Comparison of ENCODE assay signal across 23 cellular contexts in genomic region chr9:72600671-72601070, GRCh38.
DNase-seq lines count a peak whose midpoint lies in the region; ATAC-seq, FAIRE-seq and TF ChIP-seq lines count a peak whose summit lies in the region.
"Had no signal": no experiment of that assay in that cellular context is flagged by ENCODE, and none has a peak within 500 bp of the region (broad histone marks: within the 10 kb centered on the region; RNA-seq: fewer than 3 reads in every experiment).

No MANE protein-coding gene starts in this region.

- TF ChIP-seq CTCF in cardiac fibroblast (IDR thresholded peaks at IDR 0.05; ENCODE audit: low read depth, low read length): no peak
- no peak for TF ChIP-seq CTCF in testis (IDR thresholded peaks at IDR 0.05)

- H3K27me3 ChIP-seq in testis: no peaks in the 10 kb centered on the region
- H3K27me3 ChIP-seq: BLaER1, MG63 had no signal

- TF ChIP-seq POLR2A in testis (IDR thresholded peaks at IDR 0.05): no peak

- H3K4me1 ChIP-seq in testis: peaks cover 32% of the 10 kb centered on the region
- H3K4me1 ChIP-seq: BLaER1, Caco-2 had no signal

- H3K36me3 Mint-ChIP-seq in activated T-helper 1 cell treated with anti-CD3 and anti-CD28 coated beads, Interleukin-12 subunit alpha, Interleukin-12 subunit beta, Interleukin-2, Interleukin-4 antibody, amounts not matched to agents 30 ng/mL and 10 ng/mL and 1 ng/mL, durations not matched to agents 14 hours and 24 hours and 36 hours (ENCODE audit: low read depth): no peaks in the 10 kb centered on the region

- H3K27ac ChIP-seq in testis: peak overlapping the region; percentile 50 to 59
- H3K27ac ChIP-seq: BLaER1, GM23248, SK-N-MC had no signal

- H3K27ac Mint-ChIP-seq in activated T-helper 1 cell treated with anti-CD3 and anti-CD28 coated beads, Interleukin-12 subunit alpha, Interleukin-12 subunit beta, Interleukin-2, Interleukin-4 antibody, amounts not matched to agents 30 ng/mL and 10 ng/mL and 1 ng/mL, durations not matched to agents 14 hours and 24 hours and 36 hours: no peak overlapping the region
- H3K27ac Mint-ChIP-seq: CD4-positive, alpha-beta T cell had no signal

- peak; percentile 37 for FAIRE-seq in frontal cortex (lab: Jason Lieb, UNC)
- FAIRE-seq: G401.6 had no signal

- H3K4me3 ChIP-seq in cardiac fibroblast (replicated peaks in 1 of 2; ENCODE audit: low read depth in 2 of 2, low read length in 2 of 2) (no peak overlapping the region), testis (no peak overlapping the region)
- H3K4me3 ChIP-seq: BLaER1, GM23248, MG63, SK-N-MC had no signal

- H3K9me3 ChIP-seq in testis: no peaks in the 10 kb centered on the region
- H3K9me3 ChIP-seq: BLaER1, Caco-2, MG63 had no signal

- peaks cover 2% of the 10 kb centered on the region for H3K27me3 Mint-ChIP-seq in activated T-helper 1 cell treated with anti-CD3 and anti-CD28 coated beads, Interleukin-12 subunit alpha, Interleukin-12 subunit beta, Interleukin-2, Interleukin-4 antibody, amounts not matched to agents 30 ng/mL and 10 ng/mL and 1 ng/mL, durations not matched to agents 14 hours and 24 hours and 36 hours (ENCODE audit: insufficient read depth)
- H3K27me3 Mint-ChIP-seq: CD4-positive, alpha-beta T cell had no signal

- peaks cover 10% of the 10 kb centered on the region for H3K4me1 Mint-ChIP-seq in activated T-helper 1 cell treated with anti-CD3 and anti-CD28 coated beads, Interleukin-12 subunit alpha, Interleukin-12 subunit beta, Interleukin-2, Interleukin-4 antibody, amounts not matched to agents 30 ng/mL and 10 ng/mL and 1 ng/mL, durations not matched to agents 14 hours and 24 hours and 36 hours (ENCODE audit: low read depth)

- H3K9me3 Mint-ChIP-seq in activated T-helper 1 cell treated with anti-CD3 and anti-CD28 coated beads, Interleukin-12 subunit alpha, Interleukin-12 subunit beta, Interleukin-2, Interleukin-4 antibody, amounts not matched to agents 30 ng/mL and 10 ng/mL and 1 ng/mL, durations not matched to agents 14 hours and 24 hours and 36 hours: no peaks in the 10 kb centered on the region
- H3K9me3 Mint-ChIP-seq: CD4-positive, alpha-beta T cell had no signal

- 71 to 76% methylated on average over 3 of the region's 3 CpGs for WGBS in testis, 2 donors

- intact Hi-C loops in testis (cut with DNase I; ENCODE audit: low total_unique reads): no loop called here
- intact Hi-C loops in activated T-helper 1 cell treated with anti-CD3 and anti-CD28 coated beads, Interleukin-12 subunit alpha, Interleukin-12 subunit beta, Interleukin-2, Interleukin-4 antibody, amounts not matched to agents 30 ng/mL and 10 ng/mL and 1 ng/mL, durations not matched to agents 14 hours and 24 hours and 36 hours (cut with micrococcal nuclease): no loop called here

- H3K4me3 Mint-ChIP-seq in activated T-helper 1 cell treated with anti-CD3 and anti-CD28 coated beads, Interleukin-12 subunit alpha, Interleukin-12 subunit beta, Interleukin-2, Interleukin-4 antibody, amounts not matched to agents 30 ng/mL and 10 ng/mL and 1 ng/mL, durations not matched to agents 14 hours and 24 hours and 36 hours: no peak overlapping the region
- H3K4me3 Mint-ChIP-seq: CD4-positive, alpha-beta T cell had no signal

- H3K36me3 ChIP-seq in testis (ENCODE audit: low read depth, missing control alignments): no peaks in the 10 kb centered on the region
- H3K36me3 ChIP-seq: BLaER1, MG63 had no signal

- no peak for ATAC-seq in HG03460 (IDR thresholded peaks at IDR 0.05; ENCODE audit: unreplicated experiment)
- no peak for ATAC-seq in HG03521 (IDR thresholded peaks at IDR 0.05; ENCODE audit: unreplicated experiment)

- DNase-seq in NCI-H69 (lab: John Stamatoyannopoulos, UW) (peak; percentile 44), cardiac fibroblast (ENCODE audit: low read depth in 2 of 2) (peak; percentile 20 to 87), frontal cortex (ENCODE audit: low spot score in 2 of 2) (no peak), testis (no peak)
- no peak for DNase-seq in activated T-helper 1 cell treated with anti-CD3 and anti-CD28 coated beads, Interleukin-12 subunit alpha, Interleukin-12 subunit beta, Interleukin-2, Interleukin-4 antibody, amounts not matched to agents 30 ng/mL and 10 ng/mL and 1 ng/mL, durations not matched to agents 14 hours and 24 hours and 36 hours (ENCODE audit: low spot score)
- DNase-seq: Caco-2; CD4-positive, alpha-beta T cell; DND-41; GM23248; HCEC 1CT; Kasumi-1; MG63; NCI-H1048; NCI-H1417 treated with DMSO at 0.1 percent for 48 hours; NCI-H187; NCI-H446; NCI-H526; Right ventricle myocardium superior had no signal

Comparison
In these comparisons a context has a peak if more than half of its experiments do, and no peak if none do; other contexts are left out.
1. DNase-seq: peak in NCI-H69 (single experiment) and cardiac fibroblast (2 of 2); none in frontal cortex (0 of 2), testis (single experiment) and activated T-helper 1 cell treated with anti-CD3 and anti-CD28 coated beads, Interleukin-12 subunit alpha, Interleukin-12 subunit beta, Interleukin-2, Interleukin-4 antibody, amounts not matched to agents 30 ng/mL and 10 ng/mL and 1 ng/mL, durations not matched to agents 14 hours and 24 hours and 36 hours (single experiment).